ENCODE assay signal across 8 cellular contexts in genomic region chr11:126212089-126212660, GRCh38. TPM values are rescaled to one million over a fixed set of nuclear protein-coding genes. Genes with fewer than 3 reads are reported as not detected.
A peak's percentile ranks its signal among the peaks of the same experiment; 100 is the strongest.
DNase-seq lines count a peak whose midpoint lies in the region; ATAC-seq, FAIRE-seq and TF ChIP-seq lines count a peak whose summit lies in the region.

No MANE protein-coding gene starts in this region.

- H3K9me3 ChIP-seq in HUES6 (ENCODE audit: control insufficient read depth, insufficient read depth, low read depth, low read length) (no peaks in the 10 kb centered on the region), mucosa of stomach (ENCODE audit: control insufficient read depth, low read length) (no peaks in the 10 kb centered on the region)

- intact Hi-C loops in posterior cingulate gyrus (cut with DNase I) = loop anchor here (5.0 kb wide), 1 partner anchor 55 kb away; the partner anchor contains the start of genes FOXRED1 and SRPRA

- H3K27me3 ChIP-seq in HUES6 (ENCODE audit: control insufficient read depth, insufficient read depth, low read length) (no peaks in the 10 kb centered on the region), bronchial epithelial cell (ENCODE audit: control insufficient read depth, insufficient read depth, low read length) (no peaks in the 10 kb centered on the region), mucosa of stomach (ENCODE audit: control insufficient read depth, insufficient read depth, low read length) (no peaks in the 10 kb centered on the region)

- TF ChIP-seq CTCF in AG10803 (conservative IDR thresholded peaks at IDR 0.05; ENCODE audit: low read length) (no peak), bronchial epithelial cell (IDR thresholded peaks at IDR 0.05; ENCODE audit: insufficient read depth, low read length, severe bottlenecking) (no peak)

- H3K9ac ChIP-seq in HUES6 (ENCODE audit: low read length) (peak overlapping the region; percentile 87), mucosa of stomach (ENCODE audit: low read length) (peak overlapping the region; percentile 83)

- H3K36me3 ChIP-seq in HUES6 (ENCODE audit: control insufficient read depth, insufficient read depth, low read length) (peaks cover 27% of the 10 kb centered on the region), bronchial epithelial cell (ENCODE audit: control insufficient read depth, insufficient read depth, low read length) (peaks cover 5% of the 10 kb centered on the region), mucosa of stomach (ENCODE audit: control insufficient read depth, insufficient read depth, low read length) (no peaks in the 10 kb centered on the region)

- peak overlapping the region; percentile 99 for H3K4me3 ChIP-seq in AG10803 (ENCODE audit: low read length)
- H3K4me3 ChIP-seq in HUES6 (ENCODE audit: low read depth, low read length) = peak overlapping the region; percentile 97
- H3K4me3 ChIP-seq in bronchial epithelial cell (ENCODE audit: low read depth, low read length) = peak overlapping the region; percentile 52
- H3K4me3 ChIP-seq in mucosa of stomach (ENCODE audit: low read length) = peak overlapping the region; percentile 92

- H3K27ac ChIP-seq in HUES6 (ENCODE audit: low read depth, low read length) = peak overlapping the region; percentile 35; the same call in 1 of the 2 replicates

- ATAC-seq in GM21515 (IDR thresholded peaks at IDR 0.05; ENCODE audit: unreplicated experiment) = no peak

- DNase-seq in AG10803 (ENCODE audit: low read depth) (peak; percentile 15), bronchial epithelial cell (ENCODE audit: low read depth) (no peak), DMS114 treated with DMSO at 0.1 percent for 48 hours (lab: John Stamatoyannopoulos, UW; ENCODE audit: unreplicated experiment) (no peak), NCI-H82 (lab: John Stamatoyannopoulos, UW) (no peak), posterior cingulate gyrus (no peak)

- no peak for FAIRE-seq in bronchial epithelial cell (lab: Jason Lieb, UNC)

- H3K4me1 ChIP-seq in HUES6 (ENCODE audit: control insufficient read depth, insufficient read depth, low read length) (peaks cover 15% of the 10 kb centered on the region; the same call in 1 of the 2 replicates), mucosa of stomach (ENCODE audit: control insufficient read depth, insufficient read depth, low read length) (peaks cover 12% of the 10 kb centered on the region)

RNA-seq across cellular contexts. Expression of gene FAM118B, which starts 0.6 kb away (rescaled TPM):
- total RNA-seq in bronchial epithelial cell = 15.5 and 15.8 TPM in 2 replicates

RNA-seq across cellular contexts. Expression of gene RPUSD4, which starts 0.7 kb away (rescaled TPM):
- total RNA-seq in bronchial epithelial cell = 23.6 and 47.9 TPM in 2 replicates

RNA-seq across cellular contexts. Expression of gene SRPRA, which starts 56.5 kb away (rescaled TPM):
- total RNA-seq in bronchial epithelial cell = 61.3 and 71.3 TPM in 2 replicates

RNA-seq across cellular contexts. Expression of gene FOXRED1, which starts 56.8 kb away (rescaled TPM):
- total RNA-seq in bronchial epithelial cell = 16.0 and 16.8 TPM in 2 replicates
